1 cellular context compared by ENCODE assay signal in genomic region chr13:39144941-39145533, GRCh38.
TF ChIP-seq lines count a peak whose summit lies in the region.

No MANE protein-coding gene starts in this region.

TF ChIP-seq in GM23338, 12 proteins besides CTCF, POLR2A, EP300 and RAD21:
- TF ChIP-seq ZNF462 (CRISPR knock-in tag; IDR thresholded peaks at IDR 0.05): no peak
- no peak for TF ChIP-seq STAT1 (IDR thresholded peaks at IDR 0.05; ENCODE audit: unreplicated experiment)
